Comparison of ENCODE assay signal across 19 cellular contexts in the genomic region with DNA sequence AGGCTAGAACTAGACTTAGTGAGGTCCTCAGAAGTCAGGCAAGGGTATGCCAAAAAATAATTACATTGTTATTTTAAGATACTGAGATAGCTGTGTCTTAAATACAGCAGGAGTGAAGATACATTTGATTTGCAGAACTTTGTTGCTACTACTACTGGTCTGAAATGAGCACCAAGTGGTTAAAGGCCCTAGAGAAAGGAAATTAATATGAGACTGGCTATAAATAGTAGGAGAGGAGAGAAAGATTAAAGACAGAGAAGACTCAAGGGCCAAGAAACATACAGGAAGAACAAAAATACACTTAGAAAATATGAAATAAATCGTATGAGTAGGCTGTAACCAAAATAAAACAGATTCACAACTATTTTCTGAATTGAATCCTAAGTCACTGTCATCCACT. TPM values are rescaled to one million over a fixed set of nuclear protein-coding genes. Genes with fewer than 3 reads are reported as not detected.
DNase-seq lines count a peak whose midpoint lies in the region; ATAC-seq and TF ChIP-seq lines count a peak whose summit lies in the region.
"Had no signal": no experiment of that assay in that cellular context is flagged by ENCODE, and none has a peak within 500 bp of the region (broad histone marks: within the 10 kb centered on the region; RNA-seq: fewer than 3 reads in every experiment).

No MANE protein-coding gene starts in this region.

- H4K20me1 ChIP-seq in mammary epithelial cell (ENCODE audit: insufficient read depth, low read length), result no peaks in the 10 kb centered on the region

- no peaks in the 10 kb centered on the region for H3K4me1 ChIP-seq in mammary epithelial cell (ENCODE audit: insufficient read depth, low read length)
- H3K4me1 ChIP-seq in CD4-positive, alpha-beta memory T cell (ENCODE audit: insufficient read depth, low read length), result no peaks in the 10 kb centered on the region
- H3K4me1 ChIP-seq in Panc1 (ENCODE audit: control insufficient read depth, insufficient read depth, low read length), result no peaks in the 10 kb centered on the region
- H3K4me1 ChIP-seq: BE2C had no signal

- H3K27me3 Mint-ChIP-seq in MCF 10A (ENCODE audit: insufficient read depth, unreplicated experiment) (no peaks in the 10 kb centered on the region), mesothelial cell of epicardium (ENCODE audit: low read depth) (no peaks in the 10 kb centered on the region)
- H3K27me3 Mint-ChIP-seq in CD4-positive, alpha-beta memory T cell, result no peaks in the 10 kb centered on the region

- H3K79me2 ChIP-seq in mammary epithelial cell (ENCODE audit: insufficient read depth, low read length), result peaks cover 73% of the 10 kb centered on the region

- no TSS peak for BruUV-seq in MCF 10A (replicated peaks; lab: Mats Ljungman, UMichigan)
- no TSS peak for BruUV-seq in mammary epithelial cell (replicated peaks; lab: Mats Ljungman, UMichigan)
- TSS peak; percentile 16 for BruUV-seq in Panc1 (replicated peaks; lab: Mats Ljungman, UMichigan)

- no peak for DNase-seq in MCF 10A (ENCODE audit: unreplicated experiment)
- no peak for DNase-seq in mammary epithelial cell
- DNase-seq in CD4-positive, alpha-beta memory T cell, result no peak
- DNase-seq in Panc1 (ENCODE audit: low read depth, low spot score), result no peak
- no peak for DNase-seq in mesothelial cell of epicardium (ENCODE audit: low spot score in 2 of 2, unreplicated experiment in 2 of 2)
- DNase-seq in NCI-H1048 (lab: John Stamatoyannopoulos, UW), result no peak
- no peak for DNase-seq in NCI-H2107 treated with DMSO at 0.1 percent for 48 hours (lab: John Stamatoyannopoulos, UW; ENCODE audit: unreplicated experiment)
- DNase-seq: BE2C, DND-41, GOT3, NCI-H1105, NCI-H146, NCI-H2029, NCI-H226, NCI-H510A treated with DMSO at 0.1 percent for 48 hours, NCI-H748 treated with DMSO at 0.1 percent for 48 hours, SIG-M5, SK-N-SH had no signal

- ATAC-seq in Panc1 (no peak), GM18867 (IDR thresholded peaks at IDR 0.05; ENCODE audit: unreplicated experiment) (no peak)

- H2AFZ ChIP-seq in mammary epithelial cell (ENCODE audit: low read depth, low read length), result no peak overlapping the region

- intact Hi-C loops in MCF 10A (cut with micrococcal nuclease) (no loop called here), mammary epithelial cell (cut with micrococcal nuclease) (no loop called here), Panc1 (cut with micrococcal nuclease; ENCODE audit: unreplicated experiment) (no loop called here)
- intact Hi-C loops in CD4-positive, alpha-beta memory T cell (cut with micrococcal nuclease), result no loop called here

- POLR2A ChIA-PET in MCF 10A (lab: Yijun Ruan, JAX), result interaction anchor here (1.1 to 3.8 kb wide), 3 partner anchors 15 to 22 kb away, joined by 3 to 18 read pairs (median 8); a partner anchor contains a TSS
- POLR2A ChIA-PET in CD4-positive, alpha-beta memory T cell (lab: Charles Lee; ENCODE audit: partially characterized antibody), result interaction anchor here (1.0 to 1.3 kb wide), 2 partner anchors 11 to 22 kb away, joined by 4 to 5 read pairs; a partner anchor contains a TSS
- POLR2A ChIA-PET in Panc1 (lab: Charles Lee), result no interaction called here

- H3K4me3 Mint-ChIP-seq in MCF 10A (ENCODE audit: unreplicated experiment) (no peak overlapping the region), mesothelial cell of epicardium (no peak overlapping the region)
- no peak overlapping the region for H3K4me3 Mint-ChIP-seq in CD4-positive, alpha-beta memory T cell

- no peak overlapping the region for H3K9ac ChIP-seq in mammary epithelial cell (ENCODE audit: insufficient read depth, low read length)
- H3K9ac ChIP-seq: SK-N-SH had no signal

- H3K9me3 Mint-ChIP-seq in MCF 10A (ENCODE audit: unreplicated experiment), result no peaks in the 10 kb centered on the region
- H3K9me3 Mint-ChIP-seq in CD4-positive, alpha-beta memory T cell, result no peaks in the 10 kb centered on the region
- no peaks in the 10 kb centered on the region for H3K9me3 Mint-ChIP-seq in mesothelial cell of epicardium

- no peak overlapping the region for H3K4me2 ChIP-seq in mammary epithelial cell (ENCODE audit: insufficient read depth, low read depth, low read length)
- H3K4me2 ChIP-seq: SK-N-SH had no signal

- in situ Hi-C loops in mammary epithelial cell (cut with MboI; ENCODE audit: low sequenced_read_pairs in 2 of 2), result no loop called here
- in situ Hi-C loops in Panc1 (cut with HindIII; ENCODE audit: low pct_unique_long_range_greater_than_20kb, low sequenced_read_pairs), result no loop called here

- H3K27ac ChIP-seq in mammary epithelial cell (ENCODE audit: insufficient read depth, low read depth, low read length) (no peak overlapping the region), Panc1 (ENCODE audit: low read length) (no peak overlapping the region)
- no peak overlapping the region for H3K27ac ChIP-seq in CD4-positive, alpha-beta memory T cell (ENCODE audit: low read depth, low read length)

- CTCF ChIA-PET in MCF 10A (lab: Yijun Ruan, JAX), result interaction anchor here (0.6 to 0.7 kb wide), 2 partner anchors 83 to 1003 kb away, joined by 3 read pairs; no protein-coding TSS in a partner anchor
- CTCF ChIA-PET in mammary epithelial cell (lab: Charles Lee; ENCODE audit: low non-redundant PET), result no interaction called here
- CTCF ChIA-PET in CD4-positive, alpha-beta memory T cell (lab: Charles Lee; ENCODE audit: partially characterized antibody), result no interaction called here
- CTCF ChIA-PET in Panc1 (lab: Charles Lee), result no interaction called here

- H3K9me3 ChIP-seq in mammary epithelial cell (replicated peaks; ENCODE audit: insufficient read depth, low read length), result no peaks in the 10 kb centered on the region
- no peaks in the 10 kb centered on the region for H3K9me3 ChIP-seq in CD4-positive, alpha-beta memory T cell (ENCODE audit: control insufficient read depth in 1 of 2, low read length in 2 of 2)
- no peaks in the 10 kb centered on the region for H3K9me3 ChIP-seq in Panc1 (ENCODE audit: control insufficient read depth, insufficient read depth, low read depth, low read length)
- H3K9me3 ChIP-seq: BE2C, SK-N-SH had no signal

- dilution Hi-C loops in mammary epithelial cell (cut with HindIII; ENCODE audit: low sequenced_read_pairs), result no loop called here

- H3K4me3 ChIP-seq in mammary epithelial cell (replicated peaks in 1 of 3; ENCODE audit: insufficient read depth in 1 of 3, low read depth in 2 of 3, low read length in 3 of 3) (no peak overlapping the region), Panc1 (ENCODE audit: low read depth in 2 of 2, low read length in 2 of 2) (no peak overlapping the region)
- no peak overlapping the region for H3K4me3 ChIP-seq in CD4-positive, alpha-beta memory T cell (ENCODE audit: low read length in 2 of 2)

- H3K4me1 Mint-ChIP-seq in MCF 10A (ENCODE audit: insufficient read depth, unreplicated experiment), result peaks cover 8% of the 10 kb centered on the region
- peaks cover 19 to 31% (median 25%) of the 10 kb centered on the region in 4 donors for H3K4me1 Mint-ChIP-seq in CD4-positive, alpha-beta memory T cell
- H3K4me1 Mint-ChIP-seq in mesothelial cell of epicardium, result peaks cover 2% of the 10 kb centered on the region

- WGBS in mammary epithelial cell (ENCODE audit: low coverage, missing lambda C conversion rate), result 71% methylated on average over 1 of the region's 1 CpG

- H3K27me3 ChIP-seq in mammary epithelial cell (ENCODE audit: insufficient read depth, low read length) (no peaks in the 10 kb centered on the region), Panc1 (ENCODE audit: control insufficient read depth, insufficient read depth, low read length) (no peaks in the 10 kb centered on the region)
- no peaks in the 10 kb centered on the region for H3K27me3 ChIP-seq in CD4-positive, alpha-beta memory T cell (ENCODE audit: insufficient read depth, low read length)
- H3K27me3 ChIP-seq: BE2C had no signal

- H3K36me3 Mint-ChIP-seq in MCF 10A (ENCODE audit: insufficient read depth, unreplicated experiment) (peaks cover 99% of the 10 kb centered on the region), mesothelial cell of epicardium (peaks cover 55% of the 10 kb centered on the region)
- H3K36me3 Mint-ChIP-seq in CD4-positive, alpha-beta memory T cell, result peaks cover 58 to 65% of the 10 kb centered on the region in 2 donors

- H3K27ac Mint-ChIP-seq in MCF 10A (ENCODE audit: low read depth, unreplicated experiment), result peak overlapping the region; percentile 71
- peak overlapping the region in 5 of 7 donors; percentile 13 to 77 (median 65) for H3K27ac Mint-ChIP-seq in CD4-positive, alpha-beta memory T cell
- H3K27ac Mint-ChIP-seq in mesothelial cell of epicardium, result peak overlapping the region; percentile 58

- H3K36me3 ChIP-seq in mammary epithelial cell (ENCODE audit: insufficient read depth, low read length), result peaks cover 56% of the 10 kb centered on the region
- H3K36me3 ChIP-seq in CD4-positive, alpha-beta memory T cell (ENCODE audit: insufficient read depth, low read length), result peaks cover 41% of the 10 kb centered on the region
- H3K36me3 ChIP-seq in Panc1 (ENCODE audit: control insufficient read depth, insufficient read depth, low read length), result peaks cover 52% of the 10 kb centered on the region

- no peak for TF ChIP-seq CTCF in MCF 10A (IDR thresholded peaks at IDR 0.05; ENCODE audit: unreplicated experiment)
- TF ChIP-seq CTCF in mammary epithelial cell (conservative IDR thresholded peaks at IDR 0.05 in 1 of 2, IDR thresholded peaks at IDR 0.05 in 1 of 2; ENCODE audit: extremely low read depth in 1 of 2, insufficient read depth in 1 of 2, low read depth in 1 of 2, low read length in 2 of 2), result no peak
- TF ChIP-seq CTCF in Panc1 (IDR thresholded peaks at IDR 0.05), result no peak
- no peak for TF ChIP-seq CTCF in mesothelial cell of epicardium (IDR thresholded peaks at IDR 0.05; ENCODE audit: unreplicated experiment)

RNA-seq across cellular contexts. Expression of a gene that starts 21.3 kb away (rescaled TPM):
- total RNA-seq in MCF 10A (2022) (128 and 152 TPM in 2 replicates), mammary epithelial cell (100 to 1,000 TPM in 1 of 2 donors, 10 to 100 TPM in 1; 35.2 to 133 TPM), Panc1 (2021; ENCODE audit: unreplicated experiment) (173 TPM), mesothelial cell of epicardium (199 to 205 TPM (median 203 TPM) in 3 replicates)
- polyA plus RNA-seq in mammary epithelial cell, result 98.1 TPM
- 122 TPM for polyA minus RNA-seq in mammary epithelial cell
- 100 to 1,000 TPM; 115 to 124 TPM for total RNA-seq in CD4-positive, alpha-beta memory T cell
- polyA plus RNA-seq in CD4-positive, alpha-beta memory T cell, result 100 to 1,000 TPM; 181 to 194 TPM
- 117 TPM for polyA plus RNA-seq in Panc1 (2012; ENCODE audit: insufficient read length)

RNA-seq across cellular contexts. Expression of a gene that starts 46.9 kb away (rescaled TPM):
- 6.5 and 8.0 TPM in 2 replicates for total RNA-seq in MCF 10A (2022)
- 10 to 100 TPM; 12.4 to 24.8 TPM for total RNA-seq in mammary epithelial cell
- polyA plus RNA-seq in mammary epithelial cell, result 6.3 TPM
- polyA minus RNA-seq in mammary epithelial cell, result 19.7 TPM
- total RNA-seq in CD4-positive, alpha-beta memory T cell, result 10 to 100 TPM; 11.0 to 11.9 TPM
- 1 to 10 TPM; 1.7 to 3.5 TPM for polyA plus RNA-seq in CD4-positive, alpha-beta memory T cell
- total RNA-seq in Panc1 (2021; ENCODE audit: unreplicated experiment), result 16.0 TPM
- polyA plus RNA-seq in Panc1 (2012; ENCODE audit: insufficient read length), result 8.0 TPM
- 33.7 to 35.7 TPM (median 34.6 TPM) in 3 replicates for total RNA-seq in mesothelial cell of epicardium
